In genomic region chr2:43100362-43100882, GRCh38 we compare ENCODE assay signal across 11 cellular contexts.
DNase-seq lines count a peak whose midpoint lies in the region; ATAC-seq and TF ChIP-seq lines count a peak whose summit lies in the region.
"Had no signal": no experiment of that assay in that cellular context is flagged by ENCODE, and none has a peak within 500 bp of the region (broad histone marks: within the 10 kb centered on the region; RNA-seq: fewer than 3 reads in every experiment).

No MANE protein-coding gene starts in this region.

- TF ChIP-seq POLR2A in esophagus squamous epithelium (IDR thresholded peaks at IDR 0.05): no peak
- TF ChIP-seq POLR2A in ovary (IDR thresholded peaks at IDR 0.05): no peak
- TF ChIP-seq POLR2A in uterus (IDR thresholded peaks at IDR 0.05): no peak

- H3K36me3 Mint-ChIP-seq in stimulated activated effector memory CD8-positive, alpha-beta T cell treated with anti-CD3 and anti-CD28 coated beads, Interleukin-12 subunit alpha, Interleukin-12 subunit beta, amount 100 ng/mL, for 72 hours: no peaks in the 10 kb centered on the region

- no peak overlapping the region for H3K4me3 Mint-ChIP-seq in stimulated activated effector memory CD8-positive, alpha-beta T cell treated with anti-CD3 and anti-CD28 coated beads, Interleukin-12 subunit alpha, Interleukin-12 subunit beta, amount 100 ng/mL, for 72 hours

- peaks cover 50% of the 10 kb centered on the region for H3K4me1 ChIP-seq in left ventricle myocardium inferior
- H3K4me1 ChIP-seq in esophagus squamous epithelium: peaks cover 24 to 60% (median 26%) of the 10 kb centered on the region in 3 donors
- peaks cover 16% of the 10 kb centered on the region for H3K4me1 ChIP-seq in ovary (ENCODE audit: insufficient read depth)
- peaks cover 0 to 1% of the 10 kb centered on the region in 2 donors for H3K4me1 ChIP-seq in uterus

- no peak for TF ChIP-seq CTCF in left ventricle myocardium inferior (IDR thresholded peaks at IDR 0.05; ENCODE audit: borderline replicate concordance)
- TF ChIP-seq CTCF in esophagus squamous epithelium (IDR thresholded peaks at IDR 0.05): no peak
- no peak for TF ChIP-seq CTCF in ovary (IDR thresholded peaks at IDR 0.05)
- no peak for TF ChIP-seq CTCF in uterus (IDR thresholded peaks at IDR 0.05)

- no peak for DNase-seq in left ventricle myocardium inferior
- no peak for DNase-seq in Right ventricle myocardium inferior (ENCODE audit: missing footprints)
- no peak for DNase-seq in esophagus squamous epithelium (lab: John Stamatoyannopoulos, UW)
- no peak for DNase-seq in ovary
- DNase-seq in uterus: no peak
- DNase-seq in stimulated activated effector memory CD8-positive, alpha-beta T cell treated with anti-CD3 and anti-CD28 coated beads, Interleukin-12 subunit alpha, Interleukin-12 subunit beta, amount 100 ng/mL, for 72 hours (ENCODE audit: low spot score in 2 of 2): no peak
- no peak for DNase-seq in NCI-H748 (lab: John Stamatoyannopoulos, UW; ENCODE audit: unreplicated experiment)
- DNase-seq in HK-2 (ENCODE audit: unreplicated experiment): no peak
- DNase-seq: activated T-cell treated with anti-CD3 and anti-CD28 coated beads for 4 hours; MV-4-11; NK-92 treated with Interleukin-12 subunit alpha and Interleukin-12 subunit beta, amount 100 ng/mL, for 24 hours had no signal

- no peaks in the 10 kb centered on the region for H3K4me1 Mint-ChIP-seq in stimulated activated effector memory CD8-positive, alpha-beta T cell treated with anti-CD3 and anti-CD28 coated beads, Interleukin-12 subunit alpha, Interleukin-12 subunit beta, amount 100 ng/mL, for 72 hours

- TF ChIP-seq EP300 in ovary (IDR thresholded peaks at IDR 0.05): no peak

- H3K4me3 ChIP-seq in left ventricle myocardium inferior: peak overlapping the region; percentile 65
- peak overlapping the region; percentile 27 to 58 (median 44) for H3K4me3 ChIP-seq in esophagus squamous epithelium
- peak overlapping the region; percentile 24 for H3K4me3 ChIP-seq in ovary
- H3K4me3 ChIP-seq in uterus: peak overlapping the region; percentile 22 to 40

- no peak for ATAC-seq in Right ventricle myocardium inferior
- no peak for ATAC-seq in stimulated activated effector memory CD8-positive, alpha-beta T cell treated with anti-CD3 and anti-CD28 coated beads, Interleukin-12 subunit alpha, Interleukin-12 subunit beta, amount 100 ng/mL, for 72 hours

- H3K27ac ChIP-seq in left ventricle myocardium inferior (replicated peaks): peak overlapping the region; percentile 87
- peak overlapping the region; percentile 75 to 89 (median 86) for H3K27ac ChIP-seq in esophagus squamous epithelium
- H3K27ac ChIP-seq in ovary: peak overlapping the region; percentile 16 to 23
- peak overlapping the region; percentile 69 to 77 for H3K27ac ChIP-seq in uterus

- intact Hi-C loops in left ventricle myocardium inferior (cut with micrococcal nuclease) (no loop called here), Right ventricle myocardium inferior (cut with DNase I) (loop anchor here (10.0 kb wide), 1 partner anchor 246 kb away; no protein-coding TSS in a partner anchor), esophagus squamous epithelium (cut with DNase I) (no loop called here), ovary (cut with DNase I) (loop anchor here in 1 of 4 donors (10.0 kb wide), 1 partner anchor 66 kb away; no protein-coding TSS in a partner anchor), uterus (cut with DNase I; ENCODE audit: low total_unique reads) (no loop called here)

- H3K36me3 ChIP-seq in left ventricle myocardium inferior (no peaks in the 10 kb centered on the region), esophagus squamous epithelium (no peaks in the 10 kb centered on the region), ovary (no peaks in the 10 kb centered on the region), uterus (no peaks in the 10 kb centered on the region)

- no peak overlapping the region for H3K27ac Mint-ChIP-seq in stimulated activated effector memory CD8-positive, alpha-beta T cell treated with anti-CD3 and anti-CD28 coated beads, Interleukin-12 subunit alpha, Interleukin-12 subunit beta, amount 100 ng/mL, for 72 hours

- H3K9me3 ChIP-seq in left ventricle myocardium inferior (replicated peaks) (peaks cover 6% of the 10 kb centered on the region), esophagus squamous epithelium (no peaks in the 10 kb centered on the region), ovary (no peaks in the 10 kb centered on the region), uterus (no peaks in the 10 kb centered on the region)

- 53 to 79% methylated on average over 6 to 11 of the region's 21 CpGs for WGBS in esophagus squamous epithelium, 2 donors
- WGBS in ovary, 3 donors: 62 to 73% (median 69%) methylated on average over 21 of the region's 21 CpGs

- H3K9me3 Mint-ChIP-seq in stimulated activated effector memory CD8-positive, alpha-beta T cell treated with anti-CD3 and anti-CD28 coated beads, Interleukin-12 subunit alpha, Interleukin-12 subunit beta, amount 100 ng/mL, for 72 hours: no peaks in the 10 kb centered on the region

- H3K27me3 ChIP-seq in left ventricle myocardium inferior (ENCODE audit: low read depth) (no peaks in the 10 kb centered on the region), esophagus squamous epithelium (no peaks in the 10 kb centered on the region), ovary (no peaks in the 10 kb centered on the region), uterus (no peaks in the 10 kb centered on the region)

Comparison
In these comparisons a context has a peak if more than half of its experiments do, and no peak if none do; other contexts are left out.
1. H3K27ac ChIP-seq: peak in every context shown above with its lines; median percentile 87 in left ventricle myocardium inferior; 86 in esophagus squamous epithelium; 73 in uterus; 20 in ovary.